Comparison of ENCODE assay signal across 9 cellular contexts in genomic region chr19:3670258-3670795, GRCh38. TPM values are rescaled to one million over a fixed set of nuclear protein-coding genes. Genes with fewer than 3 reads are reported as not detected.
DNase-seq lines count a peak whose midpoint lies in the region; ATAC-seq, FAIRE-seq and TF ChIP-seq lines count a peak whose summit lies in the region.
"Had no signal": no experiment of that assay in that cellular context is flagged by ENCODE, and none has a peak within 500 bp of the region (broad histone marks: within the 10 kb centered on the region; RNA-seq: fewer than 3 reads in every experiment).

No MANE protein-coding gene starts in this region.

- no peaks in the 10 kb centered on the region for H3K36me3 Mint-ChIP-seq in type B pancreatic cell

- POLR2A ChIA-PET in endothelial cell of umbilical vein (lab: Charles Lee) = interaction anchor here (1.0 to 2.0 kb wide), 4 partner anchors 12 to 27 kb away, joined by 3 to 8 read pairs (median 6); no protein-coding TSS in a partner anchor

- no peaks in the 10 kb centered on the region for H3K9me3 ChIP-seq in endothelial cell of umbilical vein (replicated peaks; ENCODE audit: control insufficient read depth, insufficient read depth, low read length)

- peak overlapping the region; percentile 98 for H3K27ac ChIP-seq in endothelial cell of umbilical vein (ENCODE audit: insufficient read depth, low read depth, low read length)

- no peak for FAIRE-seq in endothelial cell of umbilical vein (lab: Jason Lieb, UNC)
- FAIRE-seq: A204.1 had no signal

- H2AFZ ChIP-seq in endothelial cell of umbilical vein (ENCODE audit: low read depth, low read length) = no peak overlapping the region

- TF ChIP-seq CTCF in endothelial cell of umbilical vein (IDR thresholded peaks at IDR 0.05; ENCODE audit: extremely low read depth in 1 of 2, insufficient read depth in 1 of 2, low read depth in 1 of 2, low read length in 2 of 2) = no peak
- no peak for TF ChIP-seq CTCF in type B pancreatic cell (conservative IDR thresholded peaks at IDR 0.05)

- no peaks in the 10 kb centered on the region for H3K36me3 ChIP-seq in endothelial cell of umbilical vein (ENCODE audit: control insufficient read depth in 2 of 2, extremely low read depth in 1 of 2, insufficient read depth in 2 of 2, low read length in 2 of 2)

- CTCF ChIA-PET in endothelial cell of umbilical vein (lab: Charles Lee) = interaction anchor here (1.4 to 7.6 kb wide), 3 partner anchors 21 to 30 kb away, joined by 3 to 66 read pairs (median 25); partner anchors contain the start of gene PIP5K1C

- peak; percentile 12 for DNase-seq in NCI-H2227 (lab: John Stamatoyannopoulos, UW; ENCODE audit: unreplicated experiment)
- no peak for DNase-seq in NCI-H2227 treated with DMSO at 0.1 percent for 48 hours (lab: John Stamatoyannopoulos, UW)
- peak; percentile 85 for DNase-seq in endothelial cell of umbilical vein (ENCODE audit: low read depth, low spot score)
- DNase-seq in mucosa of gallbladder (ENCODE audit: low spot score) = peak; percentile 79
- no peak for DNase-seq in type B pancreatic cell (ENCODE audit: extremely low spot score, unreplicated experiment)
- no peak for DNase-seq in Kasumi-1 (lab: John Stamatoyannopoulos, UW)
- DNase-seq in cerebellar nuclear complex (lab: John Stamatoyannopoulos, UW) = no peak

- dilution Hi-C loops in endothelial cell of umbilical vein (cut with MboI; ENCODE audit: extremely low pct_ligation_motif_present, low sequenced_read_pairs) = no loop called here

- TSS peak; percentile 73 for BruUV-seq in endothelial cell of umbilical vein (replicated peaks; lab: Mats Ljungman, UMichigan)

- H3K4me1 Mint-ChIP-seq in type B pancreatic cell (ENCODE audit: unreplicated experiment) = peaks cover 29% of the 10 kb centered on the region

- H3K27me3 ChIP-seq in endothelial cell of umbilical vein (ENCODE audit: control insufficient read depth in 2 of 2, insufficient read depth in 2 of 2, low read length in 2 of 2) = no peaks in the 10 kb centered on the region

- H3K9me1 ChIP-seq in endothelial cell of umbilical vein (replicated peaks; ENCODE audit: control insufficient read depth, extremely low read depth, insufficient read depth, low read length) = no peaks in the 10 kb centered on the region

- peak overlapping the region in 1 of 3 experiments; percentile 15 for H3K4me3 ChIP-seq in endothelial cell of umbilical vein (replicated peaks in 1 of 3; ENCODE audit: insufficient read depth in 1 of 3, low read depth in 1 of 3, low read length in 3 of 3)

- no peaks in the 10 kb centered on the region for H3K27me3 Mint-ChIP-seq in type B pancreatic cell

- peak overlapping the region; percentile 87 for H3K9ac ChIP-seq in endothelial cell of umbilical vein (replicated peaks; ENCODE audit: extremely low read depth, insufficient read depth, low read length)

- intact Hi-C loops in endothelial cell of umbilical vein (cut with micrococcal nuclease) = loop anchor here (5.0 kb wide), 1 partner anchor 98 kb away; the partner anchor contains the start of gene HMG20B

- peaks cover 8% of the 10 kb centered on the region for H3K79me2 ChIP-seq in endothelial cell of umbilical vein (ENCODE audit: control insufficient read depth, insufficient read depth, low read length)

- TF ChIP-seq POLR2A in endothelial cell of umbilical vein (IDR thresholded peaks at IDR 0.05; ENCODE audit: low read depth, low read length) = peak; percentile 49

- no peak overlapping the region for H3K4me3 Mint-ChIP-seq in type B pancreatic cell

- H3K4me1 ChIP-seq in endothelial cell of umbilical vein (ENCODE audit: control insufficient read depth, extremely low read depth, insufficient read depth, low read length) = peaks cover 28% of the 10 kb centered on the region

- no peak for ATAC-seq in GM18868 (IDR thresholded peaks at IDR 0.05; ENCODE audit: unreplicated experiment)

- H3K9me3 Mint-ChIP-seq in type B pancreatic cell = no peaks in the 10 kb centered on the region

- H4K20me1 ChIP-seq in endothelial cell of umbilical vein (replicated peaks; ENCODE audit: control insufficient read depth, extremely low read depth, insufficient read depth, low read length) = no peaks in the 10 kb centered on the region

- peak overlapping the region; percentile 58 for H3K4me2 ChIP-seq in endothelial cell of umbilical vein (ENCODE audit: insufficient read depth, low read length)

- peak overlapping the region; percentile 69 for H3K27ac Mint-ChIP-seq in type B pancreatic cell

TF ChIP-seq in endothelial cell of umbilical vein, 7 proteins besides CTCF, POLR2A, EP300 and RAD21:
- TF ChIP-seq JUN (IDR thresholded peaks at IDR 0.05; ENCODE audit: borderline replicate concordance, insufficient read depth, insufficient read length, low read depth) (peak; percentile 75), FOS (IDR thresholded peaks at IDR 0.05; ENCODE audit: borderline replicate concordance, insufficient read depth, low read length) (no peak), POLR2AphosphoS5 (IDR thresholded peaks at IDR 0.05; ENCODE audit: insufficient read depth, low read depth, low read length) (peak; percentile 49)
TF ChIP-seq in endothelial cell of umbilical vein: peak in this region for 2.

RNA-seq across cellular contexts. Expression of gene PIP5K1C, which starts 29.9 kb away (rescaled TPM):
- total RNA-seq in endothelial cell of umbilical vein (79.5 and 82.2 TPM in 2 replicates), mucosa of gallbladder (72.9 TPM), type B pancreatic cell (ENCODE audit: low replicate concordance) (35.9 and 44.5 TPM in 2 replicates)
- 31.6 and 37.4 TPM in 2 replicates for polyA plus RNA-seq in endothelial cell of umbilical vein
- polyA plus RNA-seq in endothelial cell of umbilical vein (2011; cell fraction: cytosol; rRNA removed) = 21.9 and 29.3 TPM in 2 replicates
- polyA plus RNA-seq in endothelial cell of umbilical vein (2011; cell fraction: nucleus; rRNA removed) = 26.6 and 29.6 TPM in 2 replicates
- 39.9 and 60.9 TPM in 2 replicates for polyA plus RNA-seq in endothelial cell of umbilical vein (2012)
- polyA minus RNA-seq in endothelial cell of umbilical vein = 41.3 and 47.5 TPM in 2 replicates
- polyA minus RNA-seq in endothelial cell of umbilical vein (2011; cell fraction: cytosol; rRNA and poly(A)+ RNA removed) = 22.0 TPM
- 18.5 and 24.7 TPM in 2 replicates for polyA minus RNA-seq in endothelial cell of umbilical vein (2011; cell fraction: nucleus; rRNA and poly(A)+ RNA removed)

RNA-seq across cellular contexts. Expression of gene TJP3, which starts 37.9 kb away (rescaled TPM):
- total RNA-seq in endothelial cell of umbilical vein = not detected in 2 replicates
- polyA plus RNA-seq in endothelial cell of umbilical vein = 0.10 TPM in 1 of 2 replicates, not detected in the other
- polyA plus RNA-seq in endothelial cell of umbilical vein (2011; cell fraction: cytosol; rRNA removed) = not detected in 2 replicates
- not detected in 2 replicates for polyA plus RNA-seq in endothelial cell of umbilical vein (2011; cell fraction: nucleus; rRNA removed)
- not detected in 2 replicates for polyA plus RNA-seq in endothelial cell of umbilical vein (2012)
- not detected in 2 replicates for polyA minus RNA-seq in endothelial cell of umbilical vein
- polyA minus RNA-seq in endothelial cell of umbilical vein (2011; cell fraction: cytosol; rRNA and poly(A)+ RNA removed) = 7.7 TPM
- not detected in 2 replicates for polyA minus RNA-seq in endothelial cell of umbilical vein (2011; cell fraction: nucleus; rRNA and poly(A)+ RNA removed)
- 141 TPM for total RNA-seq in mucosa of gallbladder
- total RNA-seq in type B pancreatic cell (ENCODE audit: low replicate concordance) = 20.0 and 53.8 TPM in 2 replicates

RNA-seq across cellular contexts. Expression of gene CACTIN, which starts 43.7 kb away (rescaled TPM):
- total RNA-seq in endothelial cell of umbilical vein (36.1 and 36.4 TPM in 2 replicates), mucosa of gallbladder (25.8 TPM), type B pancreatic cell (ENCODE audit: low replicate concordance) (31.6 and 32.4 TPM in 2 replicates)
- 29.7 and 31.8 TPM in 2 replicates for polyA plus RNA-seq in endothelial cell of umbilical vein
- 17.9 and 20.7 TPM in 2 replicates for polyA plus RNA-seq in endothelial cell of umbilical vein (2011; cell fraction: cytosol; rRNA removed)
- polyA plus RNA-seq in endothelial cell of umbilical vein (2011; cell fraction: nucleus; rRNA removed) = 41.8 and 42.0 TPM in 2 replicates
- polyA plus RNA-seq in endothelial cell of umbilical vein (2012) = 21.8 and 23.9 TPM in 2 replicates
- 15.8 and 18.3 TPM in 2 replicates for polyA minus RNA-seq in endothelial cell of umbilical vein
- polyA minus RNA-seq in endothelial cell of umbilical vein (2011; cell fraction: cytosol; rRNA and poly(A)+ RNA removed) = 17.1 TPM
- polyA minus RNA-seq in endothelial cell of umbilical vein (2011; cell fraction: nucleus; rRNA and poly(A)+ RNA removed) = 8.3 and 17.3 TPM in 2 replicates

Comparison
In these comparisons a context has a peak if more than half of its experiments do, and no peak if none do; other contexts are left out.
1. DNase-seq: peak in NCI-H2227 (single experiment), endothelial cell of umbilical vein (single experiment) and mucosa of gallbladder (single experiment); none in NCI-H2227 treated with DMSO at 0.1 percent for 48 hours (single experiment), type B pancreatic cell (single experiment), Kasumi-1 (0 of 2) and cerebellar nuclear complex (0 of 2).
2. RNA of gene TJP3, which starts 37.9 kb away (total RNA-seq): 141 TPM in mucosa of gallbladder (single experiment) and 20.0 to 53.8 TPM in type B pancreatic cell; not detected in endothelial cell of umbilical vein; every median in the first group is over 10 times any median in the second.